1 cellular context compared by ENCODE assay signal in the genomic region with DNA sequence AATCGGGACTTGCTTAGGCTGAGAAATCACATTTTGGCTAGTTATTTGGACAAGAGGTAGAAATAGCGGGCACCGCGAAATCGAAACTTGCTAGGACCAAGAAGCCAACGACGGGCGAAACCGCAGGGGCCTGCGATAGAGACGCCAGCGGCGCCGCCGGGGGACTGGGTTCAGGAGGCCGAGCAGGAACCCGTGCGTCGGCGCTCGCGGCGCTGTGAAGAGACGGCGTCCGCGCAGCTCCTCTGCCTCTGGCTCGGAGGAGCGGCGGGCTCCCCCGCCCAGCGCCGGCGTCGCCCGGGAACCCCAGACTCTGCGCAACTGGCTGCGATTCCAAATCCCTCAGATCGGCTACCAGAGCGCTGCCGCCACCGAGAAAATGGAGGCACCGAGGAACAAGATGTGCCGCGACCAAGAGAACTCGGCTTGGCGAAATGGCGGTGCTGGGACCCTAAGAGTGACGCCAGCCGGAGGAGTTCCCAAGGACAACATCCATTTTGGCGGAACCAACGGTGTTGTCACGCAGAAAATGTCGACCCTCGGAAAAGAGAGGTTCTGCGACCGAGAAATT.
A peak's percentile ranks its signal among the peaks of the same experiment; 100 is the strongest.
TF ChIP-seq lines count a peak whose summit lies in the region.

No MANE protein-coding gene starts in this region.

TF ChIP-seq in HepG2, 621 proteins besides CTCF, POLR2A, EP300 and RAD21 (continued from another document and continues in another):
- TF ChIP-seq, protein P1, sequence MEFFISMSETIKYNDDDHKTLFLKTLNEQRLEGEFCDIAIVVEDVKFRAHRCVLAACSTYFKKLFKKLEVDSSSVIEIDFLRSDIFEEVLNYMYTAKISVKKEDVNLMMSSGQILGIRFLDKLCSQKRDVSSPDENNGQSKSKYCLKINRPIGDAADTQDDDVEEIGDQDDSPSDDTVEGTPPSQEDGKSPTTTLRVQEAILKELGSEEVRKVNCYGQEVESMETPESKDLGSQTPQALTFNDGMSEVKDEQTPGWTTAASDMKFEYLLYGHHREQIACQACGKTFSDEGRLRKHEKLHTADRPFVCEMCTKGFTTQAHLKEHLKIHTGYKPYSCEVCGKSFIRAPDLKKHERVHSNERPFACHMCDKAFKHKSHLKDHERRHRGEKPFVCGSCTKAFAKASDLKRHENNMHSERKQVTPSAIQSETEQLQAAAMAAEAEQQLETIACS (CRISPR knock-in tag; IDR thresholded peaks at IDR 0.05), result peak; percentile 25; the same call in 1 of the 2 replicates
- TF ChIP-seq HOXD1 (CRISPR knock-in tag; IDR thresholded peaks at IDR 0.05) (peak; percentile 25; the same call in 1 of the 2 replicates), KLF12 (CRISPR knock-in tag; IDR thresholded peaks at IDR 0.05; ENCODE audit: borderline replicate concordance) (peak; percentile 27; the same call in 1 of the 2 replicates), ZIK1 (CRISPR knock-in tag; IDR thresholded peaks at IDR 0.05; ENCODE audit: borderline replicate concordance, low read depth) (peak; percentile 47; the same call in 1 of the 2 replicates), ZNF235 (CRISPR knock-in tag; IDR thresholded peaks at IDR 0.05; ENCODE audit: borderline replicate concordance) (peak; percentile 71; the same call in 1 of the 2 replicates), GATAD1 (CRISPR knock-in tag; IDR thresholded peaks at IDR 0.05) (no peak), SRSF4 (IDR thresholded peaks at IDR 0.05; ENCODE audit: low read depth, low read length, poor library complexity, severe bottlenecking) (no peak), ETV5 (CRISPR knock-in tag; IDR thresholded peaks at IDR 0.05; ENCODE audit: borderline replicate concordance) (no peak), RXRB (CRISPR knock-in tag; IDR thresholded peaks at IDR 0.05; ENCODE audit: borderline replicate concordance) (no peak), POLR2G (IDR thresholded peaks at IDR 0.05; ENCODE audit: low read depth, low read length) (peak; percentile 79), ZBTB7B (CRISPR knock-in tag; IDR thresholded peaks at IDR 0.05) (peak; percentile 82; the same call in 1 of the 2 replicates), MED13 (CRISPR knock-in tag; IDR thresholded peaks at IDR 0.05) (0 out of 2 replicates have a peak, but pooled peaks have one; percentile 56), TAF15 (IDR thresholded peaks at IDR 0.05; ENCODE audit: low read depth, low read length, poor library complexity, severe bottlenecking) (no peak), HOXA3 (CRISPR knock-in tag; IDR thresholded peaks at IDR 0.05) (peak; percentile 84), ZNF747 (CRISPR knock-in tag; IDR thresholded peaks at IDR 0.05; ENCODE audit: borderline replicate concordance) (0 out of 2 replicates have a peak, but pooled peaks have one; percentile 1), ZNF431 (CRISPR knock-in tag; IDR thresholded peaks at IDR 0.05; ENCODE audit: borderline replicate concordance, low read depth) (0 out of 2 replicates have a peak, but pooled peaks have one; percentile 8), ZNF264 (CRISPR knock-in tag; IDR thresholded peaks at IDR 0.05) (peak; percentile 29; the same call in 1 of the 2 replicates), KDM5A (IDR thresholded peaks at IDR 0.05; ENCODE audit: borderline replicate concordance, low read length) (no peak), ARHGAP35 (CRISPR knock-in tag; IDR thresholded peaks at IDR 0.05; ENCODE audit: borderline replicate concordance) (0 out of 2 replicates have a peak, but pooled peaks have one; percentile 21), ZNF563 (CRISPR knock-in tag; IDR thresholded peaks at IDR 0.05) (no peak), MED8 (CRISPR knock-in tag; IDR thresholded peaks at IDR 0.05; ENCODE audit: insufficient replicate concordance) (peak; percentile 69), U2AF1 (optimal IDR thresholded peaks at IDR 0.05; ENCODE audit: low read depth, low read length) (peak; percentile 92), MTF1 (CRISPR knock-in tag; IDR thresholded peaks at IDR 0.05) (no peak), ZNF777 (CRISPR knock-in tag; IDR thresholded peaks at IDR 0.05) (peak; percentile 66), ZNF138 (CRISPR knock-in tag; IDR thresholded peaks at IDR 0.05; ENCODE audit: low read depth) (no peak), ZNF788 (CRISPR knock-in tag; IDR thresholded peaks at IDR 0.05; ENCODE audit: borderline replicate concordance) (0 out of 2 replicates have a peak, but pooled peaks have one; percentile 63), TEAD2 (CRISPR knock-in tag; IDR thresholded peaks at IDR 0.05) (0 out of 2 replicates have a peak, but pooled peaks have one; percentile 18), ZNF3 (CRISPR knock-in tag; IDR thresholded peaks at IDR 0.05) (no peak)
- TF ChIP-seq, protein P2, sequence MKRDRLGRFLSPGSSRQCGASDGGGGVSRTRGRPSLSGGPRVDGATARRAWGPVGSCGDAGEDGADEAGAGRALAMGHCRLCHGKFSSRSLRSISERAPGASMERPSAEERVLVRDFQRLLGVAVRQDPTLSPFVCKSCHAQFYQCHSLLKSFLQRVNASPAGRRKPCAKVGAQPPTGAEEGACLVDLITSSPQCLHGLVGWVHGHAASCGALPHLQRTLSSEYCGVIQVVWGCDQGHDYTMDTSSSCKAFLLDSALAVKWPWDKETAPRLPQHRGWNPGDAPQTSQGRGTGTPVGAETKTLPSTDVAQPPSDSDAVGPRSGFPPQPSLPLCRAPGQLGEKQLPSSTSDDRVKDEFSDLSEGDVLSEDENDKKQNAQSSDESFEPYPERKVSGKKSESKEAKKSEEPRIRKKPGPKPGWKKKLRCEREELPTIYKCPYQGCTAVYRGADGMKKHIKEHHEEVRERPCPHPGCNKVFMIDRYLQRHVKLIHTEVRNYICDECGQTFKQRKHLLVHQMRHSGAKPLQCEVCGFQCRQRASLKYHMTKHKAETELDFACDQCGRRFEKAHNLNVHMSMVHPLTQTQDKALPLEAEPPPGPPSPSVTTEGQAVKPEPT (CRISPR knock-in tag; IDR thresholded peaks at IDR 0.05; ENCODE audit: low read depth), result no peak
- TF ChIP-seq, protein P3, sequence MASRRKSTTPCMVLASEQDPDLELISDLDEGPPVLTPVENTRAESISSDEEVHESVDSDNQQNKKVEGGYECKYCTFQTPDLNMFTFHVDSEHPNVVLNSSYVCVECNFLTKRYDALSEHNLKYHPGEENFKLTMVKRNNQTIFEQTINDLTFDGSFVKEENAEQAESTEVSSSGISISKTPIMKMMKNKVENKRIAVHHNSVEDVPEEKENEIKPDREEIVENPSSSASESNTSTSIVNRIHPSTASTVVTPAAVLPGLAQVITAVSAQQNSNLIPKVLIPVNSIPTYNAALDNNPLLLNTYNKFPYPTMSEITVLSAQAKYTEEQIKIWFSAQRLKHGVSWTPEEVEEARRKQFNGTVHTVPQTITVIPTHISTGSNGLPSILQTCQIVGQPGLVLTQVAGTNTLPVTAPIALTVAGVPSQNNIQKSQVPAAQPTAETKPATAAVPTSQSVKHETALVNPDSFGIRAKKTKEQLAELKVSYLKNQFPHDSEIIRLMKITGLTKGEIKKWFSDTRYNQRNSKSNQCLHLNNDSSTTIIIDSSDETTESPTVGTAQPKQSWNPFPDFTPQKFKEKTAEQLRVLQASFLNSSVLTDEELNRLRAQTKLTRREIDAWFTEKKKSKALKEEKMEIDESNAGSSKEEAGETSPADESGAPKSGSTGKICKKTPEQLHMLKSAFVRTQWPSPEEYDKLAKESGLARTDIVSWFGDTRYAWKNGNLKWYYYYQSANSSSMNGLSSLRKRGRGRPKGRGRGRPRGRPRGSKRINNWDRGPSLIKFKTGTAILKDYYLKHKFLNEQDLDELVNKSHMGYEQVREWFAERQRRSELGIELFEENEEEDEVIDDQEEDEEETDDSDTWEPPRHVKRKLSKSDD (CRISPR knock-in tag; IDR thresholded peaks at IDR 0.05; ENCODE audit: low read depth), result peak; percentile 62; the same call in 1 of the 2 replicates
- TF ChIP-seq, protein P4, sequence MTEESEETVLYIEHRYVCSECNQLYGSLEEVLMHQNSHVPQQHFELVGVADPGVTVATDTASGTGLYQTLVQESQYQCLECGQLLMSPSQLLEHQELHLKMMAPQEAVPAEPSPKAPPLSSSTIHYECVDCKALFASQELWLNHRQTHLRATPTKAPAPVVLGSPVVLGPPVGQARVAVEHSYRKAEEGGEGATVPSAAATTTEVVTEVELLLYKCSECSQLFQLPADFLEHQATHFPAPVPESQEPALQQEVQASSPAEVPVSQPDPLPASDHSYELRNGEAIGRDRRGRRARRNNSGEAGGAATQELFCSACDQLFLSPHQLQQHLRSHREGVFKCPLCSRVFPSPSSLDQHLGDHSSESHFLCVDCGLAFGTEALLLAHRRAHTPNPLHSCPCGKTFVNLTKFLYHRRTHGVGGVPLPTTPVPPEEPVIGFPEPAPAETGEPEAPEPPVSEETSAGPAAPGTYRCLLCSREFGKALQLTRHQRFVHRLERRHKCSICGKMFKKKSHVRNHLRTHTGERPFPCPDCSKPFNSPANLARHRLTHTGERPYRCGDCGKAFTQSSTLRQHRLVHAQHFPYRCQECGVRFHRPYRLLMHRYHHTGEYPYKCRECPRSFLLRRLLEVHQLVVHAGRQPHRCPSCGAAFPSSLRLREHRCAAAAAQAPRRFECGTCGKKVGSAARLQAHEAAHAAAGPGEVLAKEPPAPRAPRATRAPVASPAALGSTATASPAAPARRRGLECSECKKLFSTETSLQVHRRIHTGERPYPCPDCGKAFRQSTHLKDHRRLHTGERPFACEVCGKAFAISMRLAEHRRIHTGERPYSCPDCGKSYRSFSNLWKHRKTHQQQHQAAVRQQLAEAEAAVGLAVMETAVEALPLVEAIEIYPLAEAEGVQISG (CRISPR knock-in tag; IDR thresholded peaks at IDR 0.05), result peak; percentile 68
- TF ChIP-seq, protein P5, sequence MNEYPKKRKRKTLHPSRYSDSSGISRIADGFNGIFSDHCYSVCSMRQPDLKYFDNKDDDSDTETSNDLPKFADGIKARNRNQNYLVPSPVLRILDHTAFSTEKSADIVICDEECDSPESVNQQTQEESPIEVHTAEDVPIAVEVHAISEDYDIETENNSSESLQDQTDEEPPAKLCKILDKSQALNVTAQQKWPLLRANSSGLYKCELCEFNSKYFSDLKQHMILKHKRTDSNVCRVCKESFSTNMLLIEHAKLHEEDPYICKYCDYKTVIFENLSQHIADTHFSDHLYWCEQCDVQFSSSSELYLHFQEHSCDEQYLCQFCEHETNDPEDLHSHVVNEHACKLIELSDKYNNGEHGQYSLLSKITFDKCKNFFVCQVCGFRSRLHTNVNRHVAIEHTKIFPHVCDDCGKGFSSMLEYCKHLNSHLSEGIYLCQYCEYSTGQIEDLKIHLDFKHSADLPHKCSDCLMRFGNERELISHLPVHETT (CRISPR knock-in tag; conservative IDR thresholded peaks at IDR 0.05), result 0 out of 2 replicates have a peak, but pooled peaks have one; percentile 28
- TF ChIP-seq, protein P6, sequence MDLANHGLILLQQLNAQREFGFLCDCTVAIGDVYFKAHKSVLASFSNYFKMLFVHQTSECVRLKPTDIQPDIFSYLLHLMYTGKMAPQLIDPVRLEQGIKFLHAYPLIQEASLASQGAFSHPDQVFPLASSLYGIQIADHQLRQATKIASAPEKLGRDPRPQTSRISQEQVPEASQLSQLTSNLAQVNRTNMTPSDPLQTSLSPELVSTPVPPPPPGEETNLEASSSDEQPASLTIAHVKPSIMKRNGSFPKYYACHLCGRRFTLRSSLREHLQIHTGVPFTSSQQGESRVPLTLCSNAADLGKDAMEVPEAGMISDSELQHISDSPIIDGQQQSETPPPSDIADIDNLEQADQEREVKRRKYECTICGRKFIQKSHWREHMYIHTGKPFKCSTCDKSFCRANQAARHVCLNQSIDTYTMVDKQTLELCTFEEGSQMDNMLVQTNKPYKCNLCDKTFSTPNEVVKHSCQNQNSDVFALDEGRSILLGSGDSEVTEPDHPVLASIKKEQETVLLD (CRISPR knock-in tag; IDR thresholded peaks at IDR 0.05; ENCODE audit: low read depth), result no peak
- TF ChIP-seq, protein P7, sequence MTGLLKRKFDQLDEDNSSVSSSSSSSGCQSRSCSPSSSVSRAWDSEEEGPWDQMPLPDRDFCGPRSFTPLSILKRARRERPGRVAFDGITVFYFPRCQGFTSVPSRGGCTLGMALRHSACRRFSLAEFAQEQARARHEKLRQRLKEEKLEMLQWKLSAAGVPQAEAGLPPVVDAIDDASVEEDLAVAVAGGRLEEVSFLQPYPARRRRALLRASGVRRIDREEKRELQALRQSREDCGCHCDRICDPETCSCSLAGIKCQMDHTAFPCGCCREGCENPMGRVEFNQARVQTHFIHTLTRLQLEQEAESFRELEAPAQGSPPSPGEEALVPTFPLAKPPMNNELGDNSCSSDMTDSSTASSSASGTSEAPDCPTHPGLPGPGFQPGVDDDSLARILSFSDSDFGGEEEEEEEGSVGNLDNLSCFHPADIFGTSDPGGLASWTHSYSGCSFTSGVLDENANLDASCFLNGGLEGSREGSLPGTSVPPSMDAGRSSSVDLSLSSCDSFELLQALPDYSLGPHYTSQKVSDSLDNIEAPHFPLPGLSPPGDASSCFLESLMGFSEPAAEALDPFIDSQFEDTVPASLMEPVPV (CRISPR knock-in tag; IDR thresholded peaks at IDR 0.05), result peak; percentile 61; the same call in 1 of the 2 replicates
- TF ChIP-seq, protein P8, sequence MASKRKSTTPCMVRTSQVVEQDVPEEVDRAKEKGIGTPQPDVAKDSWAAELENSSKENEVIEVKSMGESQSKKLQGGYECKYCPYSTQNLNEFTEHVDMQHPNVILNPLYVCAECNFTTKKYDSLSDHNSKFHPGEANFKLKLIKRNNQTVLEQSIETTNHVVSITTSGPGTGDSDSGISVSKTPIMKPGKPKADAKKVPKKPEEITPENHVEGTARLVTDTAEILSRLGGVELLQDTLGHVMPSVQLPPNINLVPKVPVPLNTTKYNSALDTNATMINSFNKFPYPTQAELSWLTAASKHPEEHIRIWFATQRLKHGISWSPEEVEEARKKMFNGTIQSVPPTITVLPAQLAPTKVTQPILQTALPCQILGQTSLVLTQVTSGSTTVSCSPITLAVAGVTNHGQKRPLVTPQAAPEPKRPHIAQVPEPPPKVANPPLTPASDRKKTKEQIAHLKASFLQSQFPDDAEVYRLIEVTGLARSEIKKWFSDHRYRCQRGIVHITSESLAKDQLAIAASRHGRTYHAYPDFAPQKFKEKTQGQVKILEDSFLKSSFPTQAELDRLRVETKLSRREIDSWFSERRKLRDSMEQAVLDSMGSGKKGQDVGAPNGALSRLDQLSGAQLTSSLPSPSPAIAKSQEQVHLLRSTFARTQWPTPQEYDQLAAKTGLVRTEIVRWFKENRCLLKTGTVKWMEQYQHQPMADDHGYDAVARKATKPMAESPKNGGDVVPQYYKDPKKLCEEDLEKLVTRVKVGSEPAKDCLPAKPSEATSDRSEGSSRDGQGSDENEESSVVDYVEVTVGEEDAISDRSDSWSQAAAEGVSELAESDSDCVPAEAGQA (IDR thresholded peaks at IDR 0.05; ENCODE audit: low read depth), result peak; percentile 36; the same call in 1 of the 2 replicates
- TF ChIP-seq, protein P8 (CRISPR knock-in tag; IDR thresholded peaks at IDR 0.05; ENCODE audit: borderline replicate concordance), result 0 out of 2 replicates have a peak, but pooled peaks have one; percentile 59
